In the genomic region with DNA sequence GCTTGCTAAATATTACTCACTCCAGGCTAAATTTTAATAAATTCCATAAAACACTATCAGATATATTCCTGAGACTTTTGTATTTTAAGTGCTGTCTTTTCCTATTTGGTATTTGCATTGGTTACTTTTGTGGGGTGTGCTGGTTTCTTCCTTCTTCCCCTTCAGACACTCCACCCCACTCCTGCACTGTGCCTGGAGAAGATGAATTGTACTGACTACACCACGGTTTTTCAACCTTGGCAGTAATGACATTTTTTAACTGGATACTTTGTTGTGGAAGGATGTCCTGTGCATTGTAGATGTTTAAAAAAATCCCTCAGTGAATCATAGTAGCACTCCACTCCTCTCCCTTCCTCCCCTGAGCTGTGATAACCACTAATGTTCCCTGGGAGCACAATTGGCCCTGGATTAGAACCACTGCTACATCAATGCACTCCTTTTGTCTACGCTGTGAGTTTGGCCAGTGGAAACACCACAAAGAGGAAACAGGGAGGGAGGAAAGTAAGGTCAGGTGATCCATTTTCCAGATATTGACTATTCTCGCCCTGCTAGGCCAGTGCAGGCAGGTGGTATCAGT, we compare ENCODE assay signal across 1 cellular context.
TF ChIP-seq lines count a peak whose summit lies in the region.

No MANE protein-coding gene starts in this region.

TF ChIP-seq in SK-N-SH treated with all-trans-retinoic acid at 6 μM for 48 hours, 23 proteins besides CTCF, POLR2A, EP300 and RAD21 (continued from another document):
- TF ChIP-seq ZFP30 (CRISPR knock-in tag; IDR thresholded peaks at IDR 0.05), result no peak
- TF ChIP-seq ZC3H10 (CRISPR knock-in tag; IDR thresholded peaks at IDR 0.05), result no peak
